ENCODE assay signal across 13 cellular contexts in the genomic region with DNA sequence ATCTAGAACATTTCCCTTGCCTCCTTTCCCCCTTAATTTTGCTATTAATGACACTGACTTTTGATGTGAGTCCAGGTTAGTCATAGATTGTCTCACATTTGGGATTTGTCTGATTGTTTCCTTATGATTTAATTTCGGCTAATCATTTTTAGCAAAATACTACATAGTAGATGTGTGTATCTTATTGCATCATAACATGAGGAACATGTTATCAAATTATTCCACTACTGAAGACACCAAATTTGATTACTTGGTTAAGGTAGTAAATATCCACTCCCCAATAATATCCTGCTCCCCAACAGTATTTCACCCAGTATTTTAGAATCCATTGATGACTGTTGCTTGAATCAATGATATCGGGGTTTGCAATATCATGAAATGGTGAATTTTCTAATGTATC. TPM values are rescaled to one million over a fixed set of nuclear protein-coding genes. Genes with fewer than 3 reads are reported as not detected.
A peak's percentile ranks its signal among the peaks of the same experiment; 100 is the strongest.
DNase-seq lines count a peak whose midpoint lies in the region; ATAC-seq, FAIRE-seq and TF ChIP-seq lines count a peak whose summit lies in the region.
"Had no signal": no experiment of that assay in that cellular context is flagged by ENCODE, and none has a peak within 500 bp of the region (broad histone marks: within the 10 kb centered on the region; RNA-seq: fewer than 3 reads in every experiment).

No MANE protein-coding gene starts in this region.

- H3K9ac ChIP-seq in GM23248: no peak overlapping the region

- no peak for ATAC-seq in A549
- ATAC-seq in GM18519 (IDR thresholded peaks at IDR 0.05; ENCODE audit: low FRiP score, unreplicated experiment): no peak
- no peak for ATAC-seq in GM21786 (IDR thresholded peaks at IDR 0.05; ENCODE audit: unreplicated experiment)
- ATAC-seq: heart left ventricle, psoas muscle had no signal

- no peak for TF ChIP-seq CTCF in A549 (IDR thresholded peaks at IDR 0.05)

- no peak for TF ChIP-seq EP300 in A549 (IDR thresholded peaks at IDR 0.05)

- POLR2A ChIA-PET in A549 (lab: Yijun Ruan, JAX): interaction anchor here (1.6 kb wide), 1 partner anchor 12 kb away, joined by 6 read pairs; the partner anchor contains the start of genes CEP95 and DDX5

- H3K9me3 Mint-ChIP-seq in activated naive CD8-positive, alpha-beta T cell treated with anti-CD3 and anti-CD28 coated beads for 36 hours: no peaks in the 10 kb centered on the region

- H3K4me2 ChIP-seq in A549 (peak overlapping the region; percentile 86), GM23248 (ENCODE audit: unreplicated experiment) (peak overlapping the region; percentile 19)

- no peak for TF ChIP-seq POLR2A in A549 (IDR thresholded peaks at IDR 0.05; ENCODE audit: low read length)

- no peak for TF ChIP-seq RAD21 in A549 (conservative IDR thresholded peaks at IDR 0.05 in 1 of 2, IDR thresholded peaks at IDR 0.05 in 1 of 2)

- no peaks in the 10 kb centered on the region for H3K27me3 Mint-ChIP-seq in activated naive CD8-positive, alpha-beta T cell treated with anti-CD3 and anti-CD28 coated beads for 36 hours

- H3F3A ChIP-seq in GM23248 (ENCODE audit: insufficient read depth): peaks cover 28% of the 10 kb centered on the region

- no peaks in the 10 kb centered on the region for H3K9me3 ChIP-seq in A549
- no peaks in the 10 kb centered on the region for H3K9me3 ChIP-seq in GM23248 (ENCODE audit: low read depth)
- H3K9me3 ChIP-seq: heart left ventricle, psoas muscle, suprapubic skin had no signal

- H3K79me2 ChIP-seq in GM23248 (ENCODE audit: insufficient read depth): peaks cover 41% of the 10 kb centered on the region

- H2AFZ ChIP-seq in GM23248: no peak overlapping the region

- H3K4me3 ChIP-seq in A549 (no peak overlapping the region), GM23248 (peak overlapping the region; percentile 33; the same call in 1 of the 2 replicates)
- H3K4me3 ChIP-seq: heart left ventricle, psoas muscle, suprapubic skin had no signal

- WGBS in A549 (ENCODE audit: missing lambda C conversion rate): 93% methylated on average over 2 of the region's 2 CpGs
- 39 to 45% methylated on average over 2 of the region's 2 CpGs for WGBS in GM23248 (ENCODE audit: low coverage in 1 of 2, low lambda C conversion rate in 2 of 2, missing lambda C conversion rate in 2 of 2), 2 experiments

- no peaks in the 10 kb centered on the region for H3K9me2 ChIP-seq in GM23248 (ENCODE audit: insufficient read depth)

- H3K4me1 ChIP-seq in A549: peaks cover 45% of the 10 kb centered on the region
- H3K4me1 ChIP-seq in GM23248 (ENCODE audit: insufficient read depth): peaks cover 36% of the 10 kb centered on the region

- H3K4me3 Mint-ChIP-seq in activated naive CD8-positive, alpha-beta T cell treated with anti-CD3 and anti-CD28 coated beads for 36 hours: peak overlapping the region; percentile 98

- FAIRE-seq in A549 (lab: Jason Lieb, UNC): no peak

- CTCF ChIA-PET in A549 (lab: Yijun Ruan, JAX): interaction anchor here (0.6 to 12.8 kb wide), 3 partner anchors 12 to 70 kb away, joined by 3 to 300 read pairs (median 28); partner anchors contain the start of genes CEP95 and DDX5

- no peaks in the 10 kb centered on the region for H4K20me1 ChIP-seq in GM23248 (ENCODE audit: insufficient read depth)

- peaks cover 27% of the 10 kb centered on the region for H3K36me3 ChIP-seq in GM23248 (ENCODE audit: low read depth)

- DNase-seq in A549 (ENCODE audit: low read depth in 1 of 2, low spot score in 1 of 2): no peak
- no peak for DNase-seq in GM23248
- DNase-seq in activated naive CD8-positive, alpha-beta T cell treated with anti-CD3 and anti-CD28 coated beads for 36 hours: no peak
- no peak for DNase-seq in NOMO-1 (lab: John Stamatoyannopoulos, UW; ENCODE audit: unreplicated experiment in 2 of 2)
- DNase-seq: C1 segment of cervical spinal cord; heart left ventricle; KG1; NCI-H2227 treated with DMSO at 0.1 percent for 48 hours; psoas muscle; stimulated activated CD4-positive, alpha-beta T cell treated with anti-CD3 and anti-CD28 coated beads, Interleukin-4, amount 100 ng/mL, for 24 hours had no signal

- peaks cover 47% of the 10 kb centered on the region for H3K36me3 Mint-ChIP-seq in activated naive CD8-positive, alpha-beta T cell treated with anti-CD3 and anti-CD28 coated beads for 36 hours

- no peaks in the 10 kb centered on the region for H3K27me3 ChIP-seq in GM23248 (replicated peaks; ENCODE audit: insufficient read depth)
- H3K27me3 ChIP-seq: heart left ventricle, suprapubic skin had no signal

- H3K27ac Mint-ChIP-seq in activated naive CD8-positive, alpha-beta T cell treated with anti-CD3 and anti-CD28 coated beads for 36 hours: peak overlapping the region; percentile 59

- H3K4me1 Mint-ChIP-seq in activated naive CD8-positive, alpha-beta T cell treated with anti-CD3 and anti-CD28 coated beads for 36 hours: peaks cover 50% of the 10 kb centered on the region

- no peak overlapping the region for H3K27ac ChIP-seq in A549
- H3K27ac ChIP-seq in GM23248: no peak overlapping the region
- H3K27ac ChIP-seq: heart left ventricle, psoas muscle, suprapubic skin had no signal

- in situ Hi-C loops in GM23248 (cut with MboI): loop anchor here (5.0 kb wide), 1 partner anchor 72 kb away; no protein-coding TSS in a partner anchor

TF ChIP-seq in A549, 52 proteins besides CTCF, POLR2A, EP300 and RAD21:
- TF ChIP-seq JUNB (IDR thresholded peaks at IDR 0.05) (no peak), NPAS2 (CRISPR knock-in tag; IDR thresholded peaks at IDR 0.05; ENCODE audit: borderline replicate concordance) (no peak), CHD2 (IDR thresholded peaks at IDR 0.05; ENCODE audit: low read length, partially characterized antibody) (no peak), KDM1A (IDR thresholded peaks at IDR 0.05; ENCODE audit: low read depth) (no peak), ZC3H11A (IDR thresholded peaks at IDR 0.05) (no peak)

RNA-seq across cellular contexts. Expression of gene POLG2, which starts 2.7 kb away (rescaled TPM):
- polyA plus RNA-seq in A549 (2011; rRNA removed) (28.8 and 31.3 TPM in 2 replicates), A549 (2017; fragmentation: RNase III; extraction: RNeasy Plus Mini Kit Qiagen cat#74134 plus additional on column Dnase treatment) (26.3 to 28.5 TPM (median 27.4 TPM) in 3 replicates), GM23248 (2016; fragmentation: Nextera tagmentation; extraction: Ambion mirVana) (6.6 and 8.6 TPM in 2 replicates)
- 10.1 and 12.4 TPM in 2 replicates for polyA plus RNA-seq in A549 (2012; cell fraction: cytosol; rRNA removed)
- 15.9 and 26.1 TPM in 2 replicates for polyA plus RNA-seq in A549 (2012; cell fraction: nucleus; rRNA removed)
- 20.4 and 23.0 TPM in 2 replicates for polyA minus RNA-seq in A549 (2011; rRNA and poly(A)+ RNA removed)
- 3.4 and 3.7 TPM in 2 replicates for total RNA-seq in GM23248 (2014; rRNA removed; shearing (Covaris generic))
- 10 to 100 TPM; 28.6 to 32.8 TPM for total RNA-seq in activated naive CD8-positive, alpha-beta T cell treated with anti-CD3 and anti-CD28 coated beads for 36 hours

RNA-seq across cellular contexts. Expression of gene DDX5, which starts 12.0 kb away (rescaled TPM):
- polyA plus RNA-seq in A549 (2011; rRNA removed) (811 and 1,011 TPM in 2 replicates), A549 (2017; fragmentation: RNase III; extraction: RNeasy Plus Mini Kit Qiagen cat#74134 plus additional on column Dnase treatment) (748 to 886 TPM (median 841 TPM) in 3 replicates), GM23248 (2016; fragmentation: Nextera tagmentation; extraction: Ambion mirVana) (595 and 643 TPM in 2 replicates)
- polyA plus RNA-seq in A549 (2012; cell fraction: cytosol; rRNA removed): 724 and 844 TPM in 2 replicates
- 1,855 and 3,100 TPM in 2 replicates for polyA plus RNA-seq in A549 (2012; cell fraction: nucleus; rRNA removed)
- polyA minus RNA-seq in A549 (2011; rRNA and poly(A)+ RNA removed): 739 and 935 TPM in 2 replicates
- 241 and 303 TPM in 2 replicates for total RNA-seq in GM23248 (2014; rRNA removed; shearing (Covaris generic))
- total RNA-seq in activated naive CD8-positive, alpha-beta T cell treated with anti-CD3 and anti-CD28 coated beads for 36 hours: 100 to 1,000 TPM; 719 to 745 TPM

RNA-seq across cellular contexts. Expression of gene CEP95, which starts 12.7 kb away (rescaled TPM):
- polyA plus RNA-seq in A549 (2011; rRNA removed) (53.5 and 73.0 TPM in 2 replicates), A549 (2017; fragmentation: RNase III; extraction: RNeasy Plus Mini Kit Qiagen cat#74134 plus additional on column Dnase treatment) (30.0 to 35.0 TPM (median 32.3 TPM) in 3 replicates), GM23248 (2016; fragmentation: Nextera tagmentation; extraction: Ambion mirVana) (14.2 and 17.5 TPM in 2 replicates)
- 14.6 and 17.7 TPM in 2 replicates for polyA plus RNA-seq in A549 (2012; cell fraction: cytosol; rRNA removed)
- polyA plus RNA-seq in A549 (2012; cell fraction: nucleus; rRNA removed): 30.0 and 34.6 TPM in 2 replicates
- polyA minus RNA-seq in A549 (2011; rRNA and poly(A)+ RNA removed): 22.1 and 27.0 TPM in 2 replicates
- total RNA-seq in GM23248 (2014; rRNA removed; shearing (Covaris generic)): 13.2 and 16.8 TPM in 2 replicates
- 10 to 100 TPM; 39.3 to 39.7 TPM for total RNA-seq in activated naive CD8-positive, alpha-beta T cell treated with anti-CD3 and anti-CD28 coated beads for 36 hours

RNA-seq across cellular contexts. Expression of gene MILR1, which starts 45.2 kb away (rescaled TPM):
- polyA plus RNA-seq in A549 (2011; rRNA removed) (12.2 and 12.8 TPM in 2 replicates), A549 (2017; fragmentation: RNase III; extraction: RNeasy Plus Mini Kit Qiagen cat#74134 plus additional on column Dnase treatment) (1.6 to 3.0 TPM (median 2.3 TPM) in 3 replicates), GM23248 (2016; fragmentation: Nextera tagmentation; extraction: Ambion mirVana) (6.3 and 6.5 TPM in 2 replicates)
- 1.3 TPM in 2 replicates for polyA plus RNA-seq in A549 (2012; cell fraction: cytosol; rRNA removed)
- 0.41 and 1.1 TPM in 2 replicates for polyA plus RNA-seq in A549 (2012; cell fraction: nucleus; rRNA removed)
- 8.4 and 10.9 TPM in 2 replicates for polyA minus RNA-seq in A549 (2011; rRNA and poly(A)+ RNA removed)
- total RNA-seq in GM23248 (2014; rRNA removed; shearing (Covaris generic)): 4.7 and 11.7 TPM in 2 replicates
- under 1 TPM; 0.49 to 0.68 TPM for total RNA-seq in activated naive CD8-positive, alpha-beta T cell treated with anti-CD3 and anti-CD28 coated beads for 36 hours
